Comparison of ENCODE assay signal across 23 cellular contexts in genomic region chr1:4305526-4306301, GRCh38.
DNase-seq lines count a peak whose midpoint lies in the region; ATAC-seq, FAIRE-seq and TF ChIP-seq lines count a peak whose summit lies in the region.
"Had no signal": no experiment of that assay in that cellular context is flagged by ENCODE, and none has a peak within 500 bp of the region (broad histone marks: within the 10 kb centered on the region; RNA-seq: fewer than 3 reads in every experiment).

No MANE protein-coding gene starts in this region.

- TF ChIP-seq POLR2A in HepG2 (IDR thresholded peaks at IDR 0.05; ENCODE audit: insufficient read depth in 1 of 2, low read depth in 2 of 2, low read length in 2 of 2) (no peak), right lobe of liver (IDR thresholded peaks at IDR 0.05) (no peak)

- no peak overlapping the region for H3K4me2 ChIP-seq in HepG2 (ENCODE audit: low read depth, low read length)
- H3K4me2 ChIP-seq in neuronal stem cell (ENCODE audit: insufficient read depth, low read length, poor library complexity, severe bottlenecking), result no peak overlapping the region

- H3K79me1 ChIP-seq in neuronal stem cell (ENCODE audit: low read depth, low read length), result no peaks in the 10 kb centered on the region

- H2AFZ ChIP-seq in HepG2 (ENCODE audit: low read length), result no peak overlapping the region
- no peak overlapping the region for H2AFZ ChIP-seq in neuronal stem cell (ENCODE audit: low read length)

- intact Hi-C loops in HepG2 (cut with micrococcal nuclease; ENCODE audit: unreplicated experiment) (no loop called here), right lobe of liver (cut with DNase I) (no loop called here)

- no peaks in the 10 kb centered on the region for H3K9me3 ChIP-seq in HepG2 (ENCODE audit: low read length)
- H3K9me3 ChIP-seq in right lobe of liver, result no peaks in the 10 kb centered on the region
- peaks cover 2 to 13% of the 10 kb centered on the region in 2 donors for H3K9me3 ChIP-seq in neuronal stem cell (replicated peaks in 1 of 2; ENCODE audit: control insufficient read depth in 2 of 2, insufficient read depth in 1 of 2, low read depth in 1 of 2, low read length in 2 of 2)
- H3K9me3 ChIP-seq: MG63 had no signal

- no peak overlapping the region for H3K23ac ChIP-seq in neuronal stem cell (ENCODE audit: low read depth, low read length, poor library complexity)

- no peak overlapping the region for H4K91ac ChIP-seq in neuronal stem cell (ENCODE audit: low read depth, low read length, poor library complexity)

- TF ChIP-seq CTCF in HepG2 (CRISPR knock-in tag; IDR thresholded peaks at IDR 0.05) (no peak), right lobe of liver (IDR thresholded peaks at IDR 0.05) (no peak)

- no TSS peak for BruUV-seq in HepG2 (replicated peaks; lab: Mats Ljungman, UMichigan)

- TF ChIP-seq RAD21 in HepG2 (CRISPR knock-in tag; IDR thresholded peaks at IDR 0.05), result no peak

- H3K27ac ChIP-seq in HepG2 (ENCODE audit: extremely low read length, insufficient read depth, low read length) (no peak overlapping the region), right lobe of liver (no peak overlapping the region), neuronal stem cell (replicated peaks; ENCODE audit: low read length) (no peak overlapping the region)
- H3K27ac ChIP-seq: RWPE1 had no signal

- ATAC-seq in HepG2 (peak; percentile 39; the same call in 2 of the 3 replicates), right lobe of liver (no peak)

- H2BK120ac ChIP-seq in neuronal stem cell (ENCODE audit: low read depth, low read length), result no peak overlapping the region

- H3K9ac ChIP-seq in HepG2 (ENCODE audit: insufficient read depth, low read depth, low read length), result no peak overlapping the region
- no peak overlapping the region for H3K9ac ChIP-seq in neuronal stem cell (ENCODE audit: low read depth, low read length, poor library complexity)

- H3K4me1 ChIP-seq in HepG2 (ENCODE audit: insufficient read depth, low read length) (peaks cover 12% of the 10 kb centered on the region; the same call in 1 of the 2 replicates), right lobe of liver (no peaks in the 10 kb centered on the region), neuronal stem cell (ENCODE audit: control insufficient read depth in 2 of 2, insufficient read depth in 1 of 2, low read depth in 1 of 2, low read length in 2 of 2) (no peaks in the 10 kb centered on the region)

- peak overlapping the region; percentile 13 for H3K18ac ChIP-seq in neuronal stem cell (ENCODE audit: low read length)

- H3K4ac ChIP-seq in neuronal stem cell (ENCODE audit: low read length), result no peak overlapping the region

- H4K8ac ChIP-seq in neuronal stem cell (ENCODE audit: low read depth, low read length), result no peak overlapping the region

- H3K4me3 ChIP-seq in HepG2 (replicated peaks in 1 of 3; ENCODE audit: insufficient read depth in 1 of 3, low read depth in 2 of 3, low read length in 3 of 3) (no peak overlapping the region), right lobe of liver (no peak overlapping the region), neuronal stem cell (ENCODE audit: low read length in 2 of 2) (no peak overlapping the region)
- H3K4me3 ChIP-seq: MG63 had no signal

- no peak for TF ChIP-seq EP300 in HepG2 (IDR thresholded peaks at IDR 0.05; ENCODE audit: low read depth in 2 of 2, low read length in 2 of 2)
- no peak for TF ChIP-seq EP300 in HepG2 (CRISPR knock-in tag; IDR thresholded peaks at IDR 0.05; ENCODE audit: borderline replicate concordance)

- DNase-seq in HepG2 (ENCODE audit: low spot score) (no peak), right lobe of liver (no peak), astrocyte of the hippocampus (ENCODE audit: low read depth, low spot score) (peak; percentile 47), neuronal stem cell (ENCODE audit: low spot score) (no peak), NCI-H226 (no peak), NCI-H2081 (lab: John Stamatoyannopoulos, UW) (no peak)
- no peak for DNase-seq in NK-92 treated with Interleukin-12 subunit alpha and Interleukin-12 subunit beta, amount 100 ng/mL, for 24 hours (lab: John Stamatoyannopoulos, UW)
- DNase-seq: CD4-positive, CD25-positive, alpha-beta regulatory T cell; DMS153; DND-41; GOT3; HCEC 1CT; Kasumi-1; MG63; NCI-H1105 treated with DMSO at 0.1 percent for 48 hours; NCI-H146; NCI-H1930; NCI-H446 treated with DMSO at 0.1 percent for 48 hours; NCI-H526; NCI-H82; SHP77 had no signal

- CTCF ChIA-PET in HepG2 (lab: Yijun Ruan, JAX; ENCODE audit: low intra/inter-chr PET ratio, low total read pairs), result no interaction called here

- FAIRE-seq in HepG2 (lab: Jason Lieb, UNC), result no peak
- FAIRE-seq: GM12892 had no signal

- H4K20me1 ChIP-seq in HepG2 (ENCODE audit: insufficient read depth, low read length), result no peaks in the 10 kb centered on the region

- H3K27me3 ChIP-seq in HepG2 (ENCODE audit: control insufficient read depth in 1 of 2, insufficient read depth in 2 of 2, low read length in 2 of 2), result peaks cover 2 to 7% of the 10 kb centered on the region in 2 experiments; a peak in 2 of 5 replicates
- H3K27me3 ChIP-seq in right lobe of liver, result no peaks in the 10 kb centered on the region
- no peaks in the 10 kb centered on the region for H3K27me3 ChIP-seq in neuronal stem cell (ENCODE audit: control insufficient read depth in 3 of 3, insufficient read depth in 3 of 3, low read depth in 1 of 3, low read length in 3 of 3)
- H3K27me3 ChIP-seq: MG63 had no signal

- no peak overlapping the region for H2BK15ac ChIP-seq in neuronal stem cell (ENCODE audit: low read length)

- H2BK12ac ChIP-seq in neuronal stem cell (ENCODE audit: low read length), result no peak overlapping the region

- in situ Hi-C loops in HepG2 (cut with HindIII; ENCODE audit: extremely low pct_ligation_motif_present, low pct_unique_long_range_greater_than_20kb), result no loop called here

- no peak overlapping the region for H2AK5ac ChIP-seq in neuronal stem cell (ENCODE audit: low read depth, low read length)

- H3K36me3 ChIP-seq in HepG2 (replicated peaks in 1 of 2; ENCODE audit: control insufficient read depth in 1 of 2, insufficient read depth in 2 of 2, low read length in 2 of 2), result no peaks in the 10 kb centered on the region
- H3K36me3 ChIP-seq in right lobe of liver, result no peaks in the 10 kb centered on the region
- no peaks in the 10 kb centered on the region for H3K36me3 ChIP-seq in neuronal stem cell (replicated peaks in 1 of 2; ENCODE audit: control insufficient read depth in 2 of 2, insufficient read depth in 2 of 2, low read length in 2 of 2)
- H3K36me3 ChIP-seq: MG63 had no signal

- POLR2A ChIA-PET in HepG2 (lab: Yijun Ruan, JAX), result no interaction called here

- no peaks in the 10 kb centered on the region for H3K79me2 ChIP-seq in HepG2 (ENCODE audit: insufficient read depth, low read length)

- WGBS in HepG2 (ENCODE audit: low lambda C conversion rate), result 32% methylated on average over 4 of the region's 6 CpGs
- WGBS in right lobe of liver (ENCODE audit: insufficient coverage, low coverage, low lambda C conversion rate, missing lambda C conversion rate), result 24% methylated on average over 4 of the region's 6 CpGs
- WGBS in neuronal stem cell (ENCODE audit: extremely low coverage in 2 of 2, insufficient read length in 2 of 2, insufficient replicate concordance in 1 of 2), 2 donors, result no CpG with 5 or more reads among the region's 6 CpGs

- no peak overlapping the region for H3K14ac ChIP-seq in neuronal stem cell (ENCODE audit: low read length)

- no peak overlapping the region for H2BK5ac ChIP-seq in neuronal stem cell (ENCODE audit: low read length)

TF ChIP-seq in HepG2, 621 proteins besides CTCF, POLR2A, EP300 and RAD21:
- TF ChIP-seq NKX3-1 (CRISPR knock-in tag; IDR thresholded peaks at IDR 0.05) (no peak), ZNF557 (CRISPR knock-in tag; IDR thresholded peaks at IDR 0.05) (no peak), RFX1 (IDR thresholded peaks at IDR 0.05) (peak; percentile 46; the same call in 1 of the 2 replicates), ETV6 (CRISPR knock-in tag; conservative IDR thresholded peaks at IDR 0.05) (no peak), TBP (CRISPR knock-in tag; IDR thresholded peaks at IDR 0.05) (no peak), ZNF724P (CRISPR knock-in tag; IDR thresholded peaks at IDR 0.05; ENCODE audit: borderline replicate concordance) (no peak), RFX3 (CRISPR knock-in tag; IDR thresholded peaks at IDR 0.05) (peak; percentile 42; the same call in 1 of the 2 replicates), PRPF4 (IDR thresholded peaks at IDR 0.05; ENCODE audit: low read depth, low read length, poor library complexity, severe bottlenecking) (no peak)
